ENCODE assay signal across 8 cellular contexts in the genomic region with DNA sequence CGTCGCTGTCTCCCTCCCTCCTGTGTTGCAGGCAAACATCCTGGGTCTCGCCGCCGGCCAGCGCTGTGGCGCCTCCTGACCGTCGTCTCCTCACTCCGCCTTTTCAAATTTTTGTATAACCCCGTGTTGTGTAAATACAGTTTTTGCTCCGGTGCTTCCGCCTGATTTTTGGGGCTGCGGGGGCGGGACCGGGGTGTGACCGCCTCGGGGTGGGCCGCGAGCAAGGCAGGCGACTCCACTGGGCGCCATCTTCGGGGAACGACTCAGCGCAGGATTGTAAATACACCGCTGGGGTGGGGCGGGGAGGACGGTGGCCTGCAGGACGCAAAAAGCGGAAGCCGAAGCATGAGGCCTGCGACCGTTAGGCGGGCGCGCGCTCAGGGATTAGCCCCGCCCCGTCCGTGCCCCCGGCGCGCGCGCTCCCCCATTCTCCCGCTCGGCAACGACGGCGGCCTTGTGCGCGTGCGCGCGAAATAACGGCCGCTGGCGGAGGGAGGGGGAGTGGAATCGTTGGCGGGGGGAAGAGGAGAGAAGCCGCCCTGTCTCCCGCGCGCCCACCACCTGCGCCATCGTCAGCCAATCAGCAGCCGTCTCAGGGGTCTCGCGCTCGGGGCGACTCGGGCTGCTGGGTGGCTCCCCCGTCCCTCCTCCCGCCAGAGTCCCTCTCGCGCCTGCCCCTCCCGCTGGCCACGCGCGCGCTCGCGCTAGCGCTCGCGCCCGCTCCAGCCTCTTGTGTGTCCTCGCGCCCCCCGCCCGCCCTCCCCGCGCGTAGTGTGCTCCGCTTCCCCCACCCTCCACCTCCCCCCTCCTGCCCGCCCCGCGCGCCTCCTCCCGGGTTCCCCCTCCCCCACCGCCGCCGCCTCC.
A peak's percentile ranks its signal among the peaks of the same experiment; 100 is the strongest.
DNase-seq lines count a peak whose midpoint lies in the region; ATAC-seq and TF ChIP-seq lines count a peak whose summit lies in the region.

No MANE protein-coding gene starts in this region.

- in situ Hi-C loops in GM18951 (cut with MboI; ENCODE audit: low sequenced_read_pairs, unreplicated experiment) = no loop called here

- TF ChIP-seq POLR2A in GM18951 (IDR thresholded peaks at IDR 0.05; ENCODE audit: extremely low read depth, insufficient read depth, insufficient read length) = peak; percentile 81

- ATAC-seq in HG03159 (IDR thresholded peaks at IDR 0.05; ENCODE audit: unreplicated experiment) = peak; percentile 48

- H3K4me3 ChIP-seq in AG09309 (ENCODE audit: control insufficient read depth, low read depth, low read length) = peak overlapping the region; percentile 52

- DNase-seq in AG09309 (ENCODE audit: low read depth) = peak; percentile 88
- DNase-seq in NCI-H345 (lab: John Stamatoyannopoulos, UW) = peak; percentile 100
- DNase-seq in activated CD4-positive, CD25-positive, alpha-beta regulatory T cell treated with anti-CD3 and anti-CD28 coated beads, Interleukin-2, amount 50 U/mL, for 16 hours (ENCODE audit: low read depth, low spot score) = peak; percentile 96
- DNase-seq in central memory CD4-positive, alpha-beta T cell = peak; percentile 98
- peak; percentile 94 for DNase-seq in inferior parietal cortex (ENCODE audit: extremely low spot score)
- DNase-seq in smooth muscle cell of the brain vasculature (ENCODE audit: low read depth, low spot score) = peak; percentile 91

- TF ChIP-seq CTCF in AG09309 (IDR thresholded peaks at IDR 0.05; ENCODE audit: control insufficient read depth, insufficient read depth, low read depth, low read length, missing control alignments) = no peak

Comparison
In these comparisons a context has a peak if more than half of its experiments do, and no peak if none do; other contexts are left out.
1. Peak in every context shown above with its lines: DNase-seq, ATAC-seq and H3K4me3 ChIP-seq.